Comparison of ENCODE assay signal across 1 cellular context in the genomic region with DNA sequence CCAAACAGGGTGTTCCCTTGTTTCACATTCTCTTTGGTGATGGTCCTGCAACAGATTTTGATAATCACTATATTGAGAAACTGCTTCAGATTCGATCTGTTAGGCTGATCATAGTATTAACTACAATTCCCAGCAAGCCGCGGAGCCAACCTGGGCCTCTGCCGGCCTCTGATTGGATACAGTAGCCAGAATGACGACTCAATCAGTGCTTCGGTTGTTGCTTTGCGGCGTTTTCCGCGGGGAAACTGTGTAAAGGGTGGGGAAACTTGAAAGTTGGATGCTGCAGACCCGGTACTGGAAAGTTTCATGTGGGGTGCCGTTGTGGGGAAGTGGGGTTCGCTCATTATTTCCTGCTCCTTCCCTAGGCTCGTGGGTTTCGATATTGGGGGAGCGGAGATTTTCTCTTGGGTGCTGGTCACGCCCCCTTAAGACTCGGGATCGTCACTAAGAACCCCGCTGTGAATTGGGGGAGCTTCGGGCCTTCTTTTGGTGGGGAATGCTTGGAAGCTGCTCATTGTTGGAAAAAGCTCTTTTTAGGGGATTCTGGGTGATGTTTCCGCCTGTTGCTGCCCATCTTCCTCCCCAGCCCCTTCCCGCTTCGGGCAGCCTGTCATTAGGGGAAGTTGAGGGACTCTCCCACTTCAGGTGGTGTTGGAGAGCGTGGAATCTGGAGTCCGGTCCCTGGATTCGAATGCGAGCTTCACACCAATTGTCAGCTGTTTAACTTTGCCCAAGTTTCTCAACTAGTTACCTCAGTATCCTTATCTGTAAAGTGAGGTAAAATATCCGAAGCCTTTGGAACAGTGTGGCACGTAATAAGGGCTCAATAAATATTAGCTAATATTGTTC.
TF ChIP-seq lines count a peak whose summit lies in the region.

TSS of gene RAD51B (plus strand) at position 217 of the 849 bp plus-strand sequence.

TF ChIP-seq in K562, 482 proteins besides CTCF, POLR2A, EP300 and RAD21 (continued from another document and continues in another):
- TF ChIP-seq, protein P1, sequence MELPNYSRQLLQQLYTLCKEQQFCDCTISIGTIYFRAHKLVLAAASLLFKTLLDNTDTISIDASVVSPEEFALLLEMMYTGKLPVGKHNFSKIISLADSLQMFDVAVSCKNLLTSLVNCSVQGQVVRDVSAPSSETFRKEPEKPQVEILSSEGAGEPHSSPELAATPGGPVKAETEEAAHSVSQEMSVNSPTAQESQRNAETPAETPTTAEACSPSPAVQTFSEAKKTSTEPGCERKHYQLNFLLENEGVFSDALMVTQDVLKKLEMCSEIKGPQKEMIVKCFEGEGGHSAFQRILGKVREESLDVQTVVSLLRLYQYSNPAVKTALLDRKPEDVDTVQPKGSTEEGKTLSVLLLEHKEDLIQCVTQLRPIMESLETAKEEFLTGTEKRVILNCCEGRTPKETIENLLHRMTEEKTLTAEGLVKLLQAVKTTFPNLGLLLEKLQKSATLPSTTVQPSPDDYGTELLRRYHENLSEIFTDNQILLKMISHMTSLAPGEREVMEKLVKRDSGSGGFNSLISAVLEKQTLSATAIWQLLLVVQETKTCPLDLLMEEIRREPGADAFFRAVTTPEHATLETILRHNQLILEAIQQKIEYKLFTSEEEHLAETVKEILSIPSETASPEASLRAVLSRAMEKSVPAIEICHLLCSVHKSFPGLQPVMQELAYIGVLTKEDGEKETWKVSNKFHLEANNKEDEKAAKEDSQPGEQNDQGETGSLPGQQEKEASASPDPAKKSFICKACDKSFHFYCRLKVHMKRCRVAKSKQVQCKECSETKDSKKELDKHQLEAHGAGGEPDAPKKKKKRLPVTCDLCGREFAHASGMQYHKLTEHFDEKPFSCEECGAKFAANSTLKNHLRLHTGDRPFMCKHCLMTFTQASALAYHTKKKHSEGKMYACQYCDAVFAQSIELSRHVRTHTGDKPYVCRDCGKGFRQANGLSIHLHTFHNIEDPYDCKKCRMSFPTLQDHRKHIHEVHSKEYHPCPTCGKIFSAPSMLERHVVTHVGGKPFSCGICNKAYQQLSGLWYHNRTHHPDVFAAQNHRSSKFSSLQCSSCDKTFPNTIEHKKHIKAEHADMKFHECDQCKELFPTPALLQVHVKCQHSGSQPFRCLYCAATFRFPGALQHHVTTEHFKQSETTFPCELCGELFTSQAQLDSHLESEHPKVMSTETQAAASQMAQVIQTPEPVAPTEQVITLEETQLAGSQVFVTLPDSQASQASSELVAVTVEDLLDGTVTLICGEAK (IDR thresholded peaks at IDR 0.05) = 0 out of 2 replicates have a peak, but pooled peaks have one; percentile 35
- TF ChIP-seq, protein P1 (CRISPR knock-in tag; IDR thresholded peaks at IDR 0.05) = no peak
- TF ChIP-seq ELF1 (tag; IDR thresholded peaks at IDR 0.05) (0 out of 2 replicates have a peak, but pooled peaks have one; percentile 50), HNRNPK (IDR thresholded peaks at IDR 0.05; ENCODE audit: low read depth, low read length, poor library complexity, severe bottlenecking) (no peak), ZBTB33 (CRISPR knock-in tag; IDR thresholded peaks at IDR 0.05) (no peak), SMAD1 (IDR thresholded peaks at IDR 0.05; ENCODE audit: low read depth, low read length, partially characterized antibody) (no peak), HDAC8 (tag; IDR thresholded peaks at IDR 0.05) (no peak), ESRRB (CRISPR knock-in tag; IDR thresholded peaks at IDR 0.05; ENCODE audit: borderline replicate concordance) (no peak), RREB1 (CRISPR knock-in tag; IDR thresholded peaks at IDR 0.05) (no peak), ZNF511 (CRISPR knock-in tag; IDR thresholded peaks at IDR 0.05) (no peak), ZNF512 (tag; IDR thresholded peaks at IDR 0.05) (no peak), HNRNPL (IDR thresholded peaks at IDR 0.05; ENCODE audit: low read depth, low read length) (no peak), HSF4 (CRISPR knock-in tag; IDR thresholded peaks at IDR 0.05; ENCODE audit: borderline replicate concordance) (no peak), FOS (IDR thresholded peaks at IDR 0.05; ENCODE audit: extremely low read depth, insufficient read length) (peak; percentile 96), MEF2A (IDR thresholded peaks at IDR 0.05; ENCODE audit: control insufficient read depth, low read depth, low read length) (no peak), HDGF (IDR thresholded peaks at IDR 0.05) (no peak), ZNF668 (CRISPR knock-in tag; IDR thresholded peaks at IDR 0.05) (no peak), FOSL1 (tag; conservative IDR thresholded peaks at IDR 0.05) (no peak)
- TF ChIP-seq, protein P2, sequence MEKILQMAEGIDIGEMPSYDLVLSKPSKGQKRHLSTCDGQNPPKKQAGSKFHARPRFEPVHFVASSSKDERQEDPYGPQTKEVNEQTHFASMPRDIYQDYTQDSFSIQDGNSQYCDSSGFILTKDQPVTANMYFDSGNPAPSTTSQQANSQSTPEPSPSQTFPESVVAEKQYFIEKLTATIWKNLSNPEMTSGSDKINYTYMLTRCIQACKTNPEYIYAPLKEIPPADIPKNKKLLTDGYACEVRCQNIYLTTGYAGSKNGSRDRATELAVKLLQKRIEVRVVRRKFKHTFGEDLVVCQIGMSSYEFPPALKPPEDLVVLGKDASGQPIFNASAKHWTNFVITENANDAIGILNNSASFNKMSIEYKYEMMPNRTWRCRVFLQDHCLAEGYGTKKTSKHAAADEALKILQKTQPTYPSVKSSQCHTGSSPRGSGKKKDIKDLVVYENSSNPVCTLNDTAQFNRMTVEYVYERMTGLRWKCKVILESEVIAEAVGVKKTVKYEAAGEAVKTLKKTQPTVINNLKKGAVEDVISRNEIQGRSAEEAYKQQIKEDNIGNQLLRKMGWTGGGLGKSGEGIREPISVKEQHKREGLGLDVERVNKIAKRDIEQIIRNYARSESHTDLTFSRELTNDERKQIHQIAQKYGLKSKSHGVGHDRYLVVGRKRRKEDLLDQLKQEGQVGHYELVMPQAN (IDR thresholded peaks at IDR 0.05; ENCODE audit: borderline replicate concordance) = peak; percentile 28; the same call in 1 of the 2 replicates
- TF ChIP-seq, protein P3, sequence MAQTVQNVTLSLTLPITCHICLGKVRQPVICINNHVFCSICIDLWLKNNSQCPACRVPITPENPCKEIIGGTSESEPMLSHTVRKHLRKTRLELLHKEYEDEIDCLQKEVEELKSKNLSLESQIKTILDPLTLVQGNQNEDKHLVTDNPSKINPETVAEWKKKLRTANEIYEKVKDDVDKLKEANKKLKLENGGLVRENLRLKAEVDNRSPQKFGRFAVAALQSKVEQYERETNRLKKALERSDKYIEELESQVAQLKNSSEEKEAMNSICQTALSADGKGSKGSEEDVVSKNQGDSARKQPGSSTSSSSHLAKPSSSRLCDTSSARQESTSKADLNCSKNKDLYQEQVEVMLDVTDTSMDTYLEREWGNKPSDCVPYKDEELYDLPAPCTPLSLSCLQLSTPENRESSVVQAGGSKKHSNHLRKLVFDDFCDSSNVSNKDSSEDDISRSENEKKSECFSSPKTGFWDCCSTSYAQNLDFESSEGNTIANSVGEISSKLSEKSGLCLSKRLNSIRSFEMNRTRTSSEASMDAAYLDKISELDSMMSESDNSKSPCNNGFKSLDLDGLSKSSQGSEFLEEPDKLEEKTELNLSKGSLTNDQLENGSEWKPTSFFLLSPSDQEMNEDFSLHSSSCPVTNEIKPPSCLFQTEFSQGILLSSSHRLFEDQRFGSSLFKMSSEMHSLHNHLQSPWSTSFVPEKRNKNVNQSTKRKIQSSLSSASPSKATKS (CRISPR knock-in tag; IDR thresholded peaks at IDR 0.05) = no peak
